28 cellular contexts compared by ENCODE assay signal in genomic region chr1:65292861-65293593, GRCh38.
"Had no signal": no experiment of that assay in that cellular context is flagged by ENCODE, and none has a peak within 500 bp of the region (broad histone marks: within the 10 kb centered on the region; RNA-seq: fewer than 3 reads in every experiment).

No MANE protein-coding gene starts in this region.

- H3K9me3 Mint-ChIP-seq: activated CD4-positive, alpha-beta T cell treated with anti-CD3 and anti-CD28 coated beads, Interleukin-2, amount 10 ng/mL, durations not matched to agents 24 days and 14 days; activated naive CD4-positive, alpha-beta T cell treated with anti-CD3 and anti-CD28 coated beads, Interleukin-2, amount 50 U/mL, for 24 hours; central memory CD8-positive, alpha-beta T cell; neural crest cell; T-cell; T-helper 2 cell treated with Interferon-gamma antibody and Interleukin-4, amounts not matched to agents 5 μg/mL and 100 μg/mL, for 36 hours had no signal

- ATAC-seq: activated CD4-positive, CD25-positive, alpha-beta regulatory T cell treated with anti-CD3 and anti-CD28 coated beads, Interleukin-2, amount 50 U/mL, for 24 hours; body of pancreas; heart left ventricle; left lobe of liver; naive thymus-derived CD4-positive, alpha-beta T cell; sciatic nerve; stimulated activated memory B cell treated with anti-CD40 and anti-IgM and Interleukin-4, amounts not matched to agents 10 μg/mL and 1 μg/mL and 100 μg/mL, for 72 hours; T-cell had no signal

- H3K27ac ChIP-seq: body of pancreas, esophagus squamous epithelium, heart left ventricle, stomach, suprapubic skin, transverse colon had no signal

- H3K36me3 ChIP-seq: esophagus squamous epithelium, heart left ventricle, stomach, suprapubic skin, transverse colon had no signal

- H3K4me1 ChIP-seq: body of pancreas, esophagus squamous epithelium, heart left ventricle, stomach, suprapubic skin, transverse colon had no signal

- H3K27me3 Mint-ChIP-seq: central memory CD8-positive, alpha-beta T cell; stimulated activated memory B cell treated with anti-CD40 and anti-IgM and Interleukin-4, amounts not matched to agents 10 μg/mL and 1 μg/mL and 100 μg/mL, for 72 hours had no signal

- H3K9me3 ChIP-seq: body of pancreas, esophagus squamous epithelium, heart left ventricle, suprapubic skin, transverse colon had no signal

- H3K4me3 ChIP-seq: body of pancreas, esophagus squamous epithelium, heart left ventricle, lung, smooth muscle cell, stomach, suprapubic skin, transverse colon had no signal

- H3K27me3 ChIP-seq: body of pancreas, esophagus squamous epithelium, heart left ventricle, stomach, suprapubic skin, transverse colon had no signal

- H3K4me2 ChIP-seq: smooth muscle cell had no signal

- FAIRE-seq: colon, endothelial cell of umbilical vein, kidney, urothelium cell line had no signal

- H3K36me3 Mint-ChIP-seq: activated naive CD4-positive, alpha-beta T cell treated with anti-CD3 and anti-CD28 coated beads, Interleukin-2, amount 50 U/mL, for 24 hours; stimulated activated memory B cell treated with anti-CD40 and anti-IgM and Interleukin-4, amounts not matched to agents 10 μg/mL and 1 μg/mL and 100 μg/mL, for 72 hours had no signal

- H3K27ac Mint-ChIP-seq: activated CD4-positive, alpha-beta T cell treated with anti-CD3 and anti-CD28 coated beads, Interleukin-2, amount 10 ng/mL, durations not matched to agents 24 days and 14 days; activated naive CD4-positive, alpha-beta T cell treated with anti-CD3 and anti-CD28 coated beads, Interleukin-2, amount 50 U/mL, for 24 hours; naive thymus-derived CD4-positive, alpha-beta T cell; stimulated activated memory B cell treated with anti-CD40 and anti-IgM and Interleukin-4, amounts not matched to agents 10 μg/mL and 1 μg/mL and 100 μg/mL, for 72 hours; T-cell; T-helper 2 cell treated with Interferon-gamma antibody and Interleukin-4, amounts not matched to agents 5 μg/mL and 100 μg/mL, for 36 hours had no signal

- H3K4me3 Mint-ChIP-seq: activated CD4-positive, alpha-beta T cell treated with anti-CD3 and anti-CD28 coated beads, Interleukin-2, amount 10 ng/mL, durations not matched to agents 24 days and 14 days; activated naive CD4-positive, alpha-beta T cell treated with anti-CD3 and anti-CD28 coated beads, Interleukin-2, amount 50 U/mL, for 24 hours; central memory CD8-positive, alpha-beta T cell; naive thymus-derived CD4-positive, alpha-beta T cell; neural crest cell; stimulated activated memory B cell treated with anti-CD40 and anti-IgM and Interleukin-4, amounts not matched to agents 10 μg/mL and 1 μg/mL and 100 μg/mL, for 72 hours; T-cell; T-helper 2 cell treated with Interferon-gamma antibody and Interleukin-4, amounts not matched to agents 5 μg/mL and 100 μg/mL, for 36 hours had no signal

- DNase-seq: activated CD4-positive, alpha-beta T cell treated with anti-CD3 and anti-CD28 coated beads, Interleukin-2, amount 10 ng/mL, durations not matched to agents 24 days and 14 days; activated gamma-delta T cell treated with Interleukin-2 at 50 U/mL for 16 hours; activated T-cell treated with anti-CD3 and anti-CD28 coated beads, Interleukin-2, amount 50 U/mL, for 1 hour; anterior cingulate cortex; body of pancreas; effector memory CD4-positive, alpha-beta T cell; esophagus squamous epithelium; heart left ventricle; kidney; naive thymus-derived CD4-positive, alpha-beta T cell; stimulated activated CD4-positive, alpha-beta T cell treated with anti-CD3 and anti-CD28 coated beads, Interleukin-15, amount 100 ng/mL, for 24 hours; stomach; T-cell; transverse colon had no signal

- H3K4me1 Mint-ChIP-seq: activated naive CD4-positive, alpha-beta T cell treated with anti-CD3 and anti-CD28 coated beads, Interleukin-2, amount 50 U/mL, for 24 hours; naive thymus-derived CD4-positive, alpha-beta T cell; neural crest cell; stimulated activated memory B cell treated with anti-CD40 and anti-IgM and Interleukin-4, amounts not matched to agents 10 μg/mL and 1 μg/mL and 100 μg/mL, for 72 hours; T-cell had no signal
